In genomic region chr2:9760911-9761228, GRCh38 we compare ENCODE assay signal across 26 cellular contexts.
DNase-seq lines count a peak whose midpoint lies in the region; ATAC-seq and TF ChIP-seq lines count a peak whose summit lies in the region.
"Had no signal": no experiment of that assay in that cellular context is flagged by ENCODE, and none has a peak within 500 bp of the region (broad histone marks: within the 10 kb centered on the region; RNA-seq: fewer than 3 reads in every experiment).

No MANE protein-coding gene starts in this region.

- no peaks in the 10 kb centered on the region for H3K36me3 Mint-ChIP-seq in activated CD4-positive, alpha-beta memory T cell treated with anti-CD3 and anti-CD28 coated beads for 36 hours
- H3K36me3 Mint-ChIP-seq in neural progenitor cell, result no peaks in the 10 kb centered on the region
- H3K36me3 Mint-ChIP-seq: IgD-negative memory B cell; stimulated activated memory B cell treated with anti-CD40 and anti-IgM and Interleukin-4, amounts not matched to agents 10 μg/mL and 1 μg/mL and 100 μg/mL, for 72 hours had no signal

- CTCF ChIA-PET in activated CD4-positive, alpha-beta memory T cell treated with anti-CD3 and anti-CD28 coated beads for 36 hours (lab: Charles Lee), result interaction anchor here (3.7 kb wide), 1 partner anchor 9 kb away, joined by 25 read pairs; no protein-coding TSS in a partner anchor

- intact Hi-C loops in heart left ventricle (cut with DNase I) (loop anchor here in 6 of 10 donors (10.0 kb wide), 2 partner anchors 126 to 206 kb away; partner anchors contain the start of genes ADAM17 (in 4 of the 6) and YWHAQ (in 3 of the 6)), cardiac septum (cut with DNase I) (no loop called here)
- intact Hi-C loops in activated CD4-positive, alpha-beta memory T cell treated with anti-CD3 and anti-CD28 coated beads for 36 hours (cut with micrococcal nuclease), result no loop called here

- H2AFZ ChIP-seq in neural progenitor cell (replicated peaks), result no peak overlapping the region

- H3K4me1 ChIP-seq in heart left ventricle (peaks cover 0 to 76% (median 42%) of the 10 kb centered on the region in 12 donors), neural progenitor cell (peaks cover 22% of the 10 kb centered on the region)

- H3K27ac ChIP-seq in heart left ventricle, result peak overlapping the region in 9 of 12 donors; percentile 9 to 61 (median 47)
- no peak overlapping the region for H3K27ac ChIP-seq in neural progenitor cell
- H3K27ac ChIP-seq: gastrocnemius medialis, lower lobe of right lung, thoracic aorta had no signal

- H3K9me3 ChIP-seq in heart left ventricle (no peaks in the 10 kb centered on the region), neural progenitor cell (ENCODE audit: low read depth) (no peaks in the 10 kb centered on the region)
- H3K9me3 ChIP-seq: gastrocnemius medialis, lower lobe of right lung, mucosa of descending colon, thoracic aorta had no signal

- H3K9me3 Mint-ChIP-seq in activated CD4-positive, alpha-beta memory T cell treated with anti-CD3 and anti-CD28 coated beads for 36 hours, result no peaks in the 10 kb centered on the region
- H3K9me3 Mint-ChIP-seq in neural progenitor cell, result no peaks in the 10 kb centered on the region
- H3K9me3 Mint-ChIP-seq: activated naive CD4-positive, alpha-beta T cell treated with anti-CD3 and anti-CD28 coated beads for 36 hours; IgD-negative memory B cell; neural crest cell; stimulated activated memory B cell treated with anti-CD40 and anti-IgM and Interleukin-4, amounts not matched to agents 10 μg/mL and 1 μg/mL and 100 μg/mL, for 72 hours had no signal

- H3K79me2 ChIP-seq in neural progenitor cell (ENCODE audit: low read depth), result no peaks in the 10 kb centered on the region

- 68 to 88% (median 79%) methylated on average over 6 of the region's 6 CpGs for WGBS in heart left ventricle, 4 donors

- no peak for TF ChIP-seq POLR2A in heart left ventricle (IDR thresholded peaks at IDR 0.05)

- H3K27ac Mint-ChIP-seq in activated CD4-positive, alpha-beta memory T cell treated with anti-CD3 and anti-CD28 coated beads for 36 hours, result peak overlapping the region; percentile 6
- no peak overlapping the region for H3K27ac Mint-ChIP-seq in neural progenitor cell
- H3K27ac Mint-ChIP-seq: activated naive CD4-positive, alpha-beta T cell treated with anti-CD3 and anti-CD28 coated beads for 36 hours; progenitor cell of endocrine pancreas; stimulated activated memory B cell treated with anti-CD40 and anti-IgM and Interleukin-4, amounts not matched to agents 10 μg/mL and 1 μg/mL and 100 μg/mL, for 72 hours had no signal

- H3K4me3 ChIP-seq in heart left ventricle (no peak overlapping the region), neural progenitor cell (no peak overlapping the region)
- H3K4me3 ChIP-seq in Jurkat, Clone E6-1 (ENCODE audit: low read length), result no peak overlapping the region
- H3K4me3 ChIP-seq: gastrocnemius medialis, lower lobe of right lung, mucosa of descending colon, thoracic aorta had no signal

- H3F3A ChIP-seq in neural progenitor cell (ENCODE audit: low read depth), result no peaks in the 10 kb centered on the region

- no peaks in the 10 kb centered on the region for H3K27me3 Mint-ChIP-seq in activated CD4-positive, alpha-beta memory T cell treated with anti-CD3 and anti-CD28 coated beads for 36 hours
- H3K27me3 Mint-ChIP-seq in neural progenitor cell (ENCODE audit: insufficient read depth, low read depth), result peaks cover 18% of the 10 kb centered on the region

- H3K4me2 ChIP-seq in neural progenitor cell, result no peak overlapping the region

- H3K4me3 Mint-ChIP-seq in activated CD4-positive, alpha-beta memory T cell treated with anti-CD3 and anti-CD28 coated beads for 36 hours, result no peak overlapping the region
- peak overlapping the region; percentile 7 for H3K4me3 Mint-ChIP-seq in neural progenitor cell
- H3K4me3 Mint-ChIP-seq: activated naive CD4-positive, alpha-beta T cell treated with anti-CD3 and anti-CD28 coated beads for 36 hours; neural crest cell; stimulated activated memory B cell treated with anti-CD40 and anti-IgM and Interleukin-4, amounts not matched to agents 10 μg/mL and 1 μg/mL and 100 μg/mL, for 72 hours had no signal

- ATAC-seq in heart left ventricle, result no peak
- no peak for ATAC-seq in HG03432 (IDR thresholded peaks at IDR 0.05; ENCODE audit: unreplicated experiment)
- ATAC-seq: gastrocnemius medialis; lower lobe of right lung; mucosa of descending colon; stimulated activated memory B cell treated with anti-CD40 and anti-IgM and Interleukin-4, amounts not matched to agents 10 μg/mL and 1 μg/mL and 100 μg/mL, for 72 hours had no signal

- H3K27me3 ChIP-seq in heart left ventricle (no peaks in the 10 kb centered on the region), neural progenitor cell (peaks cover 25% of the 10 kb centered on the region)
- H3K27me3 ChIP-seq: gastrocnemius medialis had no signal

- TF ChIP-seq CTCF in heart left ventricle (IDR thresholded peaks at IDR 0.05) (no peak), neural progenitor cell (IDR thresholded peaks at IDR 0.05) (no peak)

- H3K9ac ChIP-seq in neural progenitor cell, result no peak overlapping the region

- POLR2A ChIA-PET in activated CD4-positive, alpha-beta memory T cell treated with anti-CD3 and anti-CD28 coated beads for 36 hours (lab: Charles Lee), result interaction anchor here (0.7 kb wide), 1 partner anchor 205 kb away, joined by 3 read pairs; the partner anchor contains the start of gene ADAM17

- DNase-seq in heart left ventricle (peak in 1 of 5 donors; percentile 49), cardiac septum (ENCODE audit: low spot score) (no peak), neural progenitor cell (ENCODE audit: low spot score) (no peak), activated gamma-delta T cell treated with Interleukin-2 at 50 U/mL for 16 hours (no peak)
- peak; percentile 61 for DNase-seq in Jurkat, Clone E6-1 (ENCODE audit: low read depth, low spot score)
- DNase-seq in activated CD4-positive, alpha-beta memory T cell treated with anti-CD3 and anti-CD28 coated beads for 36 hours, result no peak
- DNase-seq in stimulated activated CD4-positive, alpha-beta T cell treated with anti-CD3 and anti-CD28 coated beads, Interleukin-15, amount 100 ng/mL, for 24 hours, result no peak
- DNase-seq: activated CD4-positive, alpha-beta T cell treated with anti-CD3 and anti-CD28 coated beads for 48 hours; activated naive CD4-positive, alpha-beta T cell treated with anti-CD3 and anti-CD28 coated beads for 36 hours; activated T-cell treated with anti-CD3 and anti-CD28 coated beads for 4 hours; central memory CD4-positive, alpha-beta T cell; DMS153; gastrocnemius medialis; H7; lower lobe of right lung; mucosa of descending colon; NCI-H2029; NCI-H345; SHP77; stimulated activated CD4-positive, alpha-beta T cell treated with anti-CD3 and anti-CD28 coated beads, Interleukin-2, amount 100 ng/mL, for 24 hours had no signal

- H3K36me3 ChIP-seq in heart left ventricle (no peaks in the 10 kb centered on the region), neural progenitor cell (no peaks in the 10 kb centered on the region)
- H3K36me3 ChIP-seq: gastrocnemius medialis, lower lobe of right lung, thoracic aorta had no signal

- H4K20me1 ChIP-seq in neural progenitor cell (ENCODE audit: low read depth), result no peaks in the 10 kb centered on the region

- H3K4me1 Mint-ChIP-seq in activated CD4-positive, alpha-beta memory T cell treated with anti-CD3 and anti-CD28 coated beads for 36 hours (ENCODE audit: low read depth), result peaks cover 47% of the 10 kb centered on the region
- peaks cover 56% of the 10 kb centered on the region for H3K4me1 Mint-ChIP-seq in neural progenitor cell

Comparison
In these comparisons a context has a peak if more than half of its experiments do, and no peak if none do; other contexts are left out.
1. intact Hi-C loops: an anchor here in heart left ventricle (10.0 kb wide); none called in cardiac septum and activated CD4-positive, alpha-beta memory T cell treated with anti-CD3 and anti-CD28 coated beads for 36 hours.